21 cellular contexts compared by ENCODE assay signal in genomic region chr6:29502181-29502580, GRCh38. TPM values are rescaled to one million over a fixed set of nuclear protein-coding genes. Genes with fewer than 3 reads are reported as not detected.
A peak's percentile ranks its signal among the peaks of the same experiment; 100 is the strongest.
DNase-seq lines count a peak whose midpoint lies in the region; ATAC-seq and TF ChIP-seq lines count a peak whose summit lies in the region.
"Had no signal": no experiment of that assay in that cellular context is flagged by ENCODE, and none has a peak within 500 bp of the region (broad histone marks: within the 10 kb centered on the region; RNA-seq: fewer than 3 reads in every experiment).

No MANE protein-coding gene starts in this region.

- H3K9me3 ChIP-seq in right atrium auricular region (no peaks in the 10 kb centered on the region), heart right ventricle (no peaks in the 10 kb centered on the region), mammary epithelial cell (replicated peaks; ENCODE audit: insufficient read depth, low read length) (no peaks in the 10 kb centered on the region)
- H3K9me3 ChIP-seq: HAP-1, SJSA1 had no signal

- no peaks in the 10 kb centered on the region for H4K20me1 ChIP-seq in mammary epithelial cell (ENCODE audit: insufficient read depth, low read length)

- H3K4me3 ChIP-seq in right atrium auricular region (no peak overlapping the region), heart right ventricle (no peak overlapping the region), mammary epithelial cell (replicated peaks in 1 of 3; ENCODE audit: insufficient read depth in 1 of 3, low read depth in 2 of 3, low read length in 3 of 3) (no peak overlapping the region)
- H3K4me3 ChIP-seq: GM23248, HAP-1, SJSA1 had no signal

- BruUV-seq in mammary epithelial cell (replicated peaks; lab: Mats Ljungman, UMichigan), result no TSS peak

- CTCF ChIA-PET in mammary epithelial cell (lab: Charles Lee; ENCODE audit: low non-redundant PET), result no interaction called here

- no peaks in the 10 kb centered on the region for H3K36me3 ChIP-seq in right atrium auricular region
- no peaks in the 10 kb centered on the region for H3K36me3 ChIP-seq in heart right ventricle
- H3K36me3 ChIP-seq in mammary epithelial cell (ENCODE audit: insufficient read depth, low read length), result no peaks in the 10 kb centered on the region
- H3K36me3 ChIP-seq: HAP-1, SJSA1 had no signal

- no peaks in the 10 kb centered on the region for H3K79me2 ChIP-seq in mammary epithelial cell (ENCODE audit: insufficient read depth, low read length)

- no peak overlapping the region for H3K4me2 ChIP-seq in mammary epithelial cell (ENCODE audit: insufficient read depth, low read depth, low read length)

- no peaks in the 10 kb centered on the region for H3K27me3 ChIP-seq in right atrium auricular region
- peaks cover 0 to 29% (median 12%) of the 10 kb centered on the region in 7 donors for H3K27me3 ChIP-seq in heart right ventricle
- peaks cover 4% of the 10 kb centered on the region for H3K27me3 ChIP-seq in mammary epithelial cell (ENCODE audit: insufficient read depth, low read length)

- H3K9ac ChIP-seq in mammary epithelial cell (ENCODE audit: insufficient read depth, low read length), result no peak overlapping the region
- H3K9ac ChIP-seq: GM23248 had no signal

- intact Hi-C loops in heart right ventricle (cut with DNase I) (no loop called here), mammary epithelial cell (cut with micrococcal nuclease) (no loop called here)

- no peak for TF ChIP-seq CTCF in right atrium auricular region (IDR thresholded peaks at IDR 0.05)
- no peak for TF ChIP-seq CTCF in heart right ventricle (IDR thresholded peaks at IDR 0.05)
- TF ChIP-seq CTCF in mammary epithelial cell (conservative IDR thresholded peaks at IDR 0.05 in 1 of 2, IDR thresholded peaks at IDR 0.05 in 1 of 2; ENCODE audit: extremely low read depth in 1 of 2, insufficient read depth in 1 of 2, low read depth in 1 of 2, low read length in 2 of 2), result no peak

- in situ Hi-C loops in mammary epithelial cell (cut with MboI; ENCODE audit: low sequenced_read_pairs in 2 of 2), result no loop called here

- no peak overlapping the region for H2AFZ ChIP-seq in mammary epithelial cell (ENCODE audit: low read depth, low read length)
- H2AFZ ChIP-seq: GM23248 had no signal

- H3K4me1 ChIP-seq in right atrium auricular region (no peaks in the 10 kb centered on the region), heart right ventricle (no peaks in the 10 kb centered on the region), mammary epithelial cell (ENCODE audit: insufficient read depth, low read length) (no peaks in the 10 kb centered on the region)
- H3K4me1 ChIP-seq: HAP-1, SJSA1 had no signal

- DNase-seq in right atrium auricular region (ENCODE audit: low spot score), result peak; percentile 48
- no peak for DNase-seq in heart right ventricle
- peak; percentile 76 for DNase-seq in mammary epithelial cell
- peak; percentile 52 for DNase-seq in islet precursor cell
- DNase-seq in NCI-H146 treated with DMSO at 0.1 percent for 48 hours (lab: John Stamatoyannopoulos, UW; ENCODE audit: unreplicated experiment), result no peak
- DNase-seq: CD4-positive, CD25-positive, alpha-beta regulatory T cell; KG1; NCI-H1105; NCI-H146; NCI-H2081; NCI-H2171; NCI-H526 had no signal

- ATAC-seq in heart right ventricle (no peak), HG03469 (IDR thresholded peaks at IDR 0.05; ENCODE audit: unreplicated experiment) (no peak), GM19452 (IDR thresholded peaks at IDR 0.05; ENCODE audit: unreplicated experiment) (no peak)
- ATAC-seq: Right ventricle myocardium inferior had no signal

- H3K27ac ChIP-seq in right atrium auricular region (no peak overlapping the region), heart right ventricle (no peak overlapping the region), mammary epithelial cell (ENCODE audit: insufficient read depth, low read depth, low read length) (no peak overlapping the region)
- H3K27ac ChIP-seq: GM23248, SJSA1 had no signal

- WGBS in heart right ventricle, 2 donors, result 87 to 89% methylated on average over 3 of the region's 3 CpGs
- 62% methylated on average over 3 of the region's 3 CpGs for WGBS in mammary epithelial cell (ENCODE audit: low coverage, missing lambda C conversion rate)

- dilution Hi-C loops in mammary epithelial cell (cut with HindIII; ENCODE audit: low sequenced_read_pairs), result loop anchor here (5.0 kb wide), 1 partner anchor 70 kb away; no protein-coding TSS in a partner anchor

RNA-seq across cellular contexts. Expression of gene MAS1L, which starts 14.4 kb away (rescaled TPM):
- total RNA-seq in right atrium auricular region (not detected), heart right ventricle (not detected), mammary epithelial cell (not detected)
- polyA plus RNA-seq in heart right ventricle (not detected), mammary epithelial cell (not detected)
- not detected for polyA minus RNA-seq in mammary epithelial cell
- total RNA-seq: A673; CD4-positive, CD25-positive, alpha-beta regulatory T cell; GM23248; OCI-LY7; Right ventricle myocardium inferior; SJSA1 had no signal
- polyA plus RNA-seq: BJ; CD4-positive, CD25-positive, alpha-beta regulatory T cell; GM23248 had no signal

RNA-seq across cellular contexts. Expression of gene OR2H1, which starts 45.2 kb away (rescaled TPM):
- total RNA-seq in right atrium auricular region, result not detected
- not detected for total RNA-seq in heart right ventricle
- not detected for polyA plus RNA-seq in heart right ventricle
- total RNA-seq in mammary epithelial cell, result not detected
- polyA plus RNA-seq in mammary epithelial cell, result not detected
- not detected for polyA minus RNA-seq in mammary epithelial cell
- total RNA-seq: A673; CD4-positive, CD25-positive, alpha-beta regulatory T cell; GM23248; OCI-LY7; Right ventricle myocardium inferior; SJSA1 had no signal
- polyA plus RNA-seq: BJ; CD4-positive, CD25-positive, alpha-beta regulatory T cell; GM23248 had no signal

RNA-seq across cellular contexts. Expression of gene OR11A1, which starts 45.3 kb away (rescaled TPM):
- not detected for total RNA-seq in right atrium auricular region
- not detected for total RNA-seq in heart right ventricle
- polyA plus RNA-seq in heart right ventricle, result not detected
- not detected for total RNA-seq in mammary epithelial cell
- not detected for polyA plus RNA-seq in mammary epithelial cell
- not detected for polyA minus RNA-seq in mammary epithelial cell
- total RNA-seq: A673; CD4-positive, CD25-positive, alpha-beta regulatory T cell; GM23248; OCI-LY7; Right ventricle myocardium inferior; SJSA1 had no signal
- polyA plus RNA-seq: BJ; CD4-positive, CD25-positive, alpha-beta regulatory T cell; GM23248 had no signal

RNA-seq across cellular contexts. Expression of gene UBD, which starts 57.4 kb away (rescaled TPM):
- total RNA-seq in right atrium auricular region (not detected), heart right ventricle (10 to 100 TPM in 1 of 10 donors, under 1 TPM in 3, not detected in 6; 0.23 to 53.8 (median 0.48) TPM), mammary epithelial cell (not detected)
- polyA plus RNA-seq in heart right ventricle (under 1 TPM in 1 of 2 donors, not detected in 1; 0.33 TPM), mammary epithelial cell (not detected)
- not detected for polyA minus RNA-seq in mammary epithelial cell
- total RNA-seq: A673; CD4-positive, CD25-positive, alpha-beta regulatory T cell; GM23248; OCI-LY7; Right ventricle myocardium inferior had no signal
- polyA plus RNA-seq: BJ; CD4-positive, CD25-positive, alpha-beta regulatory T cell; GM23248 had no signal

Comparison
In these comparisons a context has a peak if more than half of its experiments do, and no peak if none do; other contexts are left out.
1. DNase-seq: peak in right atrium auricular region (single experiment), mammary epithelial cell (single experiment) and islet precursor cell (single experiment); none in heart right ventricle (0 of 2) and NCI-H146 treated with DMSO at 0.1 percent for 48 hours (single experiment).